In genomic region chr5:179617930-179618329, GRCh38 we compare ENCODE assay signal across 12 cellular contexts. TPM values are rescaled to one million over a fixed set of nuclear protein-coding genes. Genes with fewer than 3 reads are reported as not detected.
DNase-seq lines count a peak whose midpoint lies in the region; ATAC-seq and TF ChIP-seq lines count a peak whose summit lies in the region.
"Had no signal": no experiment of that assay in that cellular context is flagged by ENCODE, and none has a peak within 500 bp of the region (broad histone marks: within the 10 kb centered on the region; RNA-seq: fewer than 3 reads in every experiment).

No MANE protein-coding gene starts in this region.

- in situ Hi-C loops in brain microvascular endothelial cell (cut with HindIII; ENCODE audit: low pct_ligation_motif_present, low sequenced_read_pairs), result no loop called here

- peak overlapping the region; percentile 25 for H3K4me3 Mint-ChIP-seq in T-helper 2 cell treated with Interferon-gamma antibody and Interleukin-4, amounts not matched to agents 5 μg/mL and 100 μg/mL, for 36 hours
- peak overlapping the region; percentile 3 to 97 for H3K4me3 Mint-ChIP-seq in effector memory CD8-positive, alpha-beta T cell

- no peak overlapping the region for H3K27ac ChIP-seq in brain microvascular endothelial cell
- H3K27ac ChIP-seq: right atrium auricular region had no signal

- no peak for DNase-seq in T-helper 2 cell treated with Interferon-gamma antibody and Interleukin-4, amounts not matched to agents 5 μg/mL and 100 μg/mL, for 36 hours (ENCODE audit: low spot score)
- DNase-seq in T-helper 2 cell (no peak), NB4 (ENCODE audit: low read depth) (no peak), posterior vena cava (ENCODE audit: low spot score) (peak; percentile 12), NCI-H524 (lab: John Stamatoyannopoulos, UW) (no peak), brain microvascular endothelial cell (no peak)
- DNase-seq in effector memory CD8-positive, alpha-beta T cell, result no peak
- DNase-seq: EL, MM.1S had no signal

- intact Hi-C loops in posterior vena cava (cut with DNase I), result no loop called here

- no peak for TF ChIP-seq CTCF in NB4 (IDR thresholded peaks at IDR 0.05; ENCODE audit: low read depth, low read length)
- no peak for TF ChIP-seq CTCF in brain microvascular endothelial cell (IDR thresholded peaks at IDR 0.05; ENCODE audit: low read depth, low read length, missing control alignments)

- peak overlapping the region; percentile 88 for H3K4me3 ChIP-seq in NB4 (ENCODE audit: low read depth, low read length)
- no peak overlapping the region for H3K4me3 ChIP-seq in brain microvascular endothelial cell (ENCODE audit: low read depth, low read length)
- H3K4me3 ChIP-seq: mucosa of descending colon, right atrium auricular region had no signal

- peaks cover 84% of the 10 kb centered on the region for H3K36me3 ChIP-seq in brain microvascular endothelial cell (replicated peaks)

- H3K27me3 Mint-ChIP-seq in T-helper 2 cell treated with Interferon-gamma antibody and Interleukin-4, amounts not matched to agents 5 μg/mL and 100 μg/mL, for 36 hours (ENCODE audit: low read depth), result no peaks in the 10 kb centered on the region
- H3K27me3 Mint-ChIP-seq in effector memory CD8-positive, alpha-beta T cell, result no peaks in the 10 kb centered on the region

- peak overlapping the region; percentile 9 for H3K27ac Mint-ChIP-seq in T-helper 2 cell treated with Interferon-gamma antibody and Interleukin-4, amounts not matched to agents 5 μg/mL and 100 μg/mL, for 36 hours
- H3K27ac Mint-ChIP-seq in effector memory CD8-positive, alpha-beta T cell, result peak overlapping the region; percentile 39 to 72

- peaks cover 55% of the 10 kb centered on the region for H3K4me1 Mint-ChIP-seq in T-helper 2 cell treated with Interferon-gamma antibody and Interleukin-4, amounts not matched to agents 5 μg/mL and 100 μg/mL, for 36 hours (ENCODE audit: low read depth)
- H3K4me1 Mint-ChIP-seq in effector memory CD8-positive, alpha-beta T cell (ENCODE audit: low read depth in 2 of 2), result peaks cover 53 to 74% of the 10 kb centered on the region in 2 donors

- no peaks in the 10 kb centered on the region for H3K9me3 Mint-ChIP-seq in T-helper 2 cell treated with Interferon-gamma antibody and Interleukin-4, amounts not matched to agents 5 μg/mL and 100 μg/mL, for 36 hours
- no peaks in the 10 kb centered on the region for H3K9me3 Mint-ChIP-seq in effector memory CD8-positive, alpha-beta T cell

- H3K27me3 ChIP-seq in brain microvascular endothelial cell (replicated peaks), result no peaks in the 10 kb centered on the region
- H3K27me3 ChIP-seq: right atrium auricular region had no signal

- H3K36me3 Mint-ChIP-seq in T-helper 2 cell treated with Interferon-gamma antibody and Interleukin-4, amounts not matched to agents 5 μg/mL and 100 μg/mL, for 36 hours (ENCODE audit: low read depth), result peaks cover 91% of the 10 kb centered on the region
- H3K36me3 Mint-ChIP-seq in effector memory CD8-positive, alpha-beta T cell (ENCODE audit: insufficient read depth), result peaks cover 100% of the 10 kb centered on the region

- no peak for ATAC-seq in effector memory CD8-positive, alpha-beta T cell (replicated peaks)
- ATAC-seq in HG02884 (IDR thresholded peaks at IDR 0.05; ENCODE audit: unreplicated experiment), result no peak
- ATAC-seq: mucosa of descending colon had no signal

- TF ChIP-seq POLR2A in NB4 (IDR thresholded peaks at IDR 0.05; ENCODE audit: extremely low read depth, insufficient read length), result no peak

RNA-seq across cellular contexts. Expression of gene HNRNPH1, which starts 5.5 kb away (rescaled TPM):
- total RNA-seq in posterior vena cava, result 100 to 1,000 TPM; 345 to 404 TPM
